Comparison of ENCODE assay signal across 18 cellular contexts in genomic region chr5:83577036-83577636, GRCh38.
DNase-seq lines count a peak whose midpoint lies in the region; ATAC-seq and TF ChIP-seq lines count a peak whose summit lies in the region.
"Had no signal": no experiment of that assay in that cellular context is flagged by ENCODE, and none has a peak within 500 bp of the region (broad histone marks: within the 10 kb centered on the region; RNA-seq: fewer than 3 reads in every experiment).

No MANE protein-coding gene starts in this region.

- H3K9ac ChIP-seq in IMR-90 (ENCODE audit: low read depth, low read length) (no peak overlapping the region), mammary epithelial cell (ENCODE audit: insufficient read depth, low read length) (no peak overlapping the region), liver (ENCODE audit: low read depth in 1 of 2, low read length in 2 of 2) (no peak overlapping the region)
- H3K9ac ChIP-seq: BLaER1 had no signal

- H4K20me1 ChIP-seq in IMR-90 (ENCODE audit: insufficient read depth, low read length) (no peaks in the 10 kb centered on the region), mammary epithelial cell (ENCODE audit: insufficient read depth, low read length) (no peaks in the 10 kb centered on the region)
- H4K20me1 ChIP-seq: BLaER1 had no signal

- POLR2A ChIA-PET in IMR-90 (lab: Charles Lee; ENCODE audit: unreplicated experiment), result no interaction called here
- POLR2A ChIA-PET in naive thymus-derived CD8-positive, alpha-beta T cell (lab: Charles Lee), result no interaction called here
- POLR2A ChIA-PET in naive thymus-derived CD4-positive, alpha-beta T cell (lab: Charles Lee), result no interaction called here

- ATAC-seq in IMR-90 (ENCODE audit: low read depth), result no peak
- ATAC-seq in naive thymus-derived CD8-positive, alpha-beta T cell, result no peak
- ATAC-seq in naive thymus-derived CD4-positive, alpha-beta T cell, result no peak
- ATAC-seq: activated CD8-positive, alpha-beta T cell treated with anti-CD3 and anti-CD28 coated beads, Interleukin-2, amount 10 ng/mL, durations not matched to agents 7 days and 5 days had no signal

- dilution Hi-C loops in IMR-90 (cut with HindIII; ENCODE audit: low sequenced_read_pairs, unreplicated experiment), result no loop called here
- dilution Hi-C loops in mammary epithelial cell (cut with HindIII; ENCODE audit: low sequenced_read_pairs), result no loop called here

- H3K9me3 Mint-ChIP-seq in CD14-positive monocyte, result no peaks in the 10 kb centered on the region
- peaks cover 0 to 2% (median 0%) of the 10 kb centered on the region in 9 donors for H3K9me3 Mint-ChIP-seq in naive thymus-derived CD8-positive, alpha-beta T cell
- peaks cover 0 to 1% (median 0%) of the 10 kb centered on the region in 11 donors for H3K9me3 Mint-ChIP-seq in naive thymus-derived CD4-positive, alpha-beta T cell
- H3K9me3 Mint-ChIP-seq: activated naive CD4-positive, alpha-beta T cell treated with anti-CD3 and anti-CD28 coated beads for 36 hours had no signal

- H3K4me2 ChIP-seq in IMR-90 (ENCODE audit: low read depth, low read length), result no peak overlapping the region
- no peak overlapping the region for H3K4me2 ChIP-seq in mammary epithelial cell (ENCODE audit: insufficient read depth, low read depth, low read length)
- H3K4me2 ChIP-seq: BLaER1 had no signal

- DNase-seq in CD14-positive monocyte (ENCODE audit: low spot score) (no peak), IMR-90 (peak; percentile 32), mammary epithelial cell (peak; percentile 9), NCI-H2196 (lab: John Stamatoyannopoulos, UW; ENCODE audit: unreplicated experiment) (no peak), NCI-H1105 treated with DMSO at 0.1 percent for 48 hours (lab: John Stamatoyannopoulos, UW) (no peak)
- no peak for DNase-seq in naive thymus-derived CD8-positive, alpha-beta T cell
- no peak for DNase-seq in naive thymus-derived CD4-positive, alpha-beta T cell
- DNase-seq: activated CD8-positive, alpha-beta T cell treated with anti-CD3 and anti-CD28 coated beads, Interleukin-2, amount 10 ng/mL, durations not matched to agents 7 days and 5 days; activated naive CD4-positive, alpha-beta T cell treated with anti-CD3 and anti-CD28 coated beads for 36 hours; foreskin melanocyte; KG1; left ventricle myocardium inferior; NCI-H2107; occipital lobe; stimulated activated CD4-positive, alpha-beta T cell treated with anti-CD3 and anti-CD28 coated beads, Interleukin-1b, Interleukin-23, amount 100 ng/mL, for 48 hours; T-helper 9 cell had no signal

- H3K36me3 ChIP-seq in IMR-90 (ENCODE audit: control insufficient read depth, insufficient read depth, low read length) (peaks cover 14% of the 10 kb centered on the region), mammary epithelial cell (ENCODE audit: insufficient read depth, low read length) (peaks cover 6% of the 10 kb centered on the region), liver (ENCODE audit: control insufficient read depth in 4 of 4, insufficient read depth in 3 of 4, low read depth in 1 of 4, low read length in 3 of 4) (no peaks in the 10 kb centered on the region)
- H3K36me3 ChIP-seq in naive thymus-derived CD4-positive, alpha-beta T cell (ENCODE audit: control insufficient read depth in 2 of 3, insufficient read depth in 3 of 3, low read length in 3 of 3), result no peaks in the 10 kb centered on the region
- H3K36me3 ChIP-seq: BLaER1 had no signal

- no peak overlapping the region for H3K56ac ChIP-seq in IMR-90 (ENCODE audit: extremely low read depth, insufficient read depth, low read length)

- H2BK15ac ChIP-seq in IMR-90 (ENCODE audit: low read depth, low read length), result no peak overlapping the region

- no peak for TF ChIP-seq CTCF in CD14-positive monocyte (IDR thresholded peaks at IDR 0.05)
- TF ChIP-seq CTCF in IMR-90 (conservative IDR thresholded peaks at IDR 0.05; ENCODE audit: low read depth, low read length), result no peak
- no peak for TF ChIP-seq CTCF in mammary epithelial cell (conservative IDR thresholded peaks at IDR 0.05 in 1 of 2, IDR thresholded peaks at IDR 0.05 in 1 of 2; ENCODE audit: extremely low read depth in 1 of 2, insufficient read depth in 1 of 2, low read depth in 1 of 2, low read length in 2 of 2)
- TF ChIP-seq CTCF in liver (IDR thresholded peaks at IDR 0.05; ENCODE audit: low read depth, low read length, missing input control), result no peak

- H3K18ac ChIP-seq in IMR-90 (ENCODE audit: low read depth, low read length), result peak overlapping the region; percentile 51; the same call in 1 of the 2 replicates

- H3K36me3 Mint-ChIP-seq in CD14-positive monocyte, result peaks cover 87 to 90% of the 10 kb centered on the region in 2 donors
- H3K36me3 Mint-ChIP-seq in naive thymus-derived CD8-positive, alpha-beta T cell, result peaks cover 0 to 4% (median 0%) of the 10 kb centered on the region in 3 donors
- H3K36me3 Mint-ChIP-seq in naive thymus-derived CD4-positive, alpha-beta T cell, result no peaks in the 10 kb centered on the region

- no peaks in the 10 kb centered on the region for H3K79me2 ChIP-seq in mammary epithelial cell (ENCODE audit: insufficient read depth, low read length)

- H3K27ac ChIP-seq in IMR-90 (ENCODE audit: insufficient read depth, low read length), result no peak overlapping the region
- no peak overlapping the region for H3K27ac ChIP-seq in mammary epithelial cell (ENCODE audit: insufficient read depth, low read depth, low read length)
- no peak overlapping the region for H3K27ac ChIP-seq in liver (ENCODE audit: low read depth in 1 of 2, low read length in 2 of 2)
- no peak overlapping the region for H3K27ac ChIP-seq in naive thymus-derived CD4-positive, alpha-beta T cell (ENCODE audit: low read depth, low read length)
- H3K27ac ChIP-seq: BLaER1, left ventricle myocardium inferior had no signal

- H3K4me1 Mint-ChIP-seq in CD14-positive monocyte, result peaks cover 6% of the 10 kb centered on the region
- no peaks in the 10 kb centered on the region for H3K4me1 Mint-ChIP-seq in naive thymus-derived CD8-positive, alpha-beta T cell
- no peaks in the 10 kb centered on the region for H3K4me1 Mint-ChIP-seq in naive thymus-derived CD4-positive, alpha-beta T cell

- H3K4me3 Mint-ChIP-seq in CD14-positive monocyte, result no peak overlapping the region
- H3K4me3 Mint-ChIP-seq in naive thymus-derived CD8-positive, alpha-beta T cell, result no peak overlapping the region
- H3K4me3 Mint-ChIP-seq in naive thymus-derived CD4-positive, alpha-beta T cell, result no peak overlapping the region
- H3K4me3 Mint-ChIP-seq: activated CD8-positive, alpha-beta T cell treated with anti-CD3 and anti-CD28 coated beads, Interleukin-2, amount 10 ng/mL, durations not matched to agents 7 days and 5 days; activated naive CD4-positive, alpha-beta T cell treated with anti-CD3 and anti-CD28 coated beads for 36 hours had no signal

- no peak overlapping the region for H2BK20ac ChIP-seq in IMR-90 (ENCODE audit: low read depth, low read length)

- H3K27me3 ChIP-seq in IMR-90 (ENCODE audit: control insufficient read depth, insufficient read depth, low read length) (no peaks in the 10 kb centered on the region), mammary epithelial cell (ENCODE audit: insufficient read depth, low read length) (no peaks in the 10 kb centered on the region), liver (ENCODE audit: control insufficient read depth in 4 of 4, insufficient read depth in 4 of 4, low read length in 3 of 4) (no peaks in the 10 kb centered on the region)
- no peaks in the 10 kb centered on the region for H3K27me3 ChIP-seq in naive thymus-derived CD4-positive, alpha-beta T cell (ENCODE audit: control insufficient read depth in 2 of 2, insufficient read depth in 2 of 2, low read length in 2 of 2)
- H3K27me3 ChIP-seq: BLaER1 had no signal

- H3K4me1 ChIP-seq in IMR-90 (ENCODE audit: control insufficient read depth, insufficient read depth, low read length), result no peaks in the 10 kb centered on the region; the same call in 1 of the 2 replicates
- peaks cover 5% of the 10 kb centered on the region for H3K4me1 ChIP-seq in mammary epithelial cell (ENCODE audit: insufficient read depth, low read length)
- H3K4me1 ChIP-seq in liver (ENCODE audit: control insufficient read depth in 4 of 4, insufficient read depth in 4 of 4, low read length in 3 of 4), result peaks cover 0 to 5% (median 0%) of the 10 kb centered on the region in 4 donors
- H3K4me1 ChIP-seq in naive thymus-derived CD4-positive, alpha-beta T cell (ENCODE audit: control insufficient read depth in 2 of 2, insufficient read depth in 2 of 2, low read length in 2 of 2), result no peaks in the 10 kb centered on the region
- H3K4me1 ChIP-seq: BLaER1, left ventricle myocardium inferior had no signal

- TF ChIP-seq RAD21 in IMR-90 (IDR thresholded peaks at IDR 0.05; ENCODE audit: low read length), result no peak
- peak; percentile 6 to 18 for TF ChIP-seq RAD21 in liver (IDR thresholded peaks at IDR 0.05)

- no CpG with 5 or more reads among the region's 4 CpGs for WGBS in IMR-90 (ENCODE audit: extremely low coverage in 2 of 2, insufficient read length in 1 of 2), 2 experiments
- WGBS in mammary epithelial cell (ENCODE audit: low coverage, missing lambda C conversion rate), result 53% methylated on average over 4 of the region's 4 CpGs
- 11% methylated on average over 4 of the region's 4 CpGs for WGBS in liver

- H3K23ac ChIP-seq in IMR-90 (ENCODE audit: low read depth, low read length), result no peak overlapping the region

- no peaks in the 10 kb centered on the region for H3K27me3 Mint-ChIP-seq in CD14-positive monocyte (ENCODE audit: low read depth in 3 of 3)
- H3K27me3 Mint-ChIP-seq in naive thymus-derived CD8-positive, alpha-beta T cell, result peaks cover 0 to 12% (median 5%) of the 10 kb centered on the region in 5 donors
- H3K27me3 Mint-ChIP-seq in naive thymus-derived CD4-positive, alpha-beta T cell, result peaks cover 2 to 18% (median 16%) of the 10 kb centered on the region in 5 donors

- H2AK9ac ChIP-seq in IMR-90 (replicated peaks; ENCODE audit: low read depth, low read length, poor library complexity), result no peak overlapping the region

- TF ChIP-seq POLR2A in IMR-90 (IDR thresholded peaks at IDR 0.05; ENCODE audit: low read depth, low read length), result no peak

- intact Hi-C loops in CD14-positive monocyte (cut with micrococcal nuclease) (no loop called here), IMR-90 (cut with micrococcal nuclease) (no loop called here), mammary epithelial cell (cut with micrococcal nuclease) (no loop called here)
- intact Hi-C loops in naive thymus-derived CD4-positive, alpha-beta T cell (cut with micrococcal nuclease), result no loop called here

- in situ Hi-C loops in IMR-90 (cut with MboI; ENCODE audit: low sequenced_read_pairs), result no loop called here
- in situ Hi-C loops in mammary epithelial cell (cut with MboI; ENCODE audit: low sequenced_read_pairs in 2 of 2), result no loop called here

- no peak overlapping the region for H2AK5ac ChIP-seq in IMR-90 (ENCODE audit: low read depth, low read length)

- no peak overlapping the region for H2BK5ac ChIP-seq in IMR-90 (ENCODE audit: low read depth, low read length, poor library complexity, severe bottlenecking)

- CTCF ChIA-PET in IMR-90 (lab: Yijun Ruan, JAX) (no interaction called here), mammary epithelial cell (lab: Charles Lee; ENCODE audit: low non-redundant PET) (no interaction called here)
- CTCF ChIA-PET in naive thymus-derived CD4-positive, alpha-beta T cell (lab: Charles Lee), result no interaction called here

- H3K4me3 ChIP-seq in IMR-90 (ENCODE audit: insufficient read depth, low read depth, low read length) (no peak overlapping the region), mammary epithelial cell (replicated peaks in 1 of 3; ENCODE audit: insufficient read depth in 1 of 3, low read depth in 2 of 3, low read length in 3 of 3) (no peak overlapping the region), liver (ENCODE audit: low read depth in 1 of 3, low read length in 3 of 3) (no peak overlapping the region)
- no peak overlapping the region for H3K4me3 ChIP-seq in naive thymus-derived CD4-positive, alpha-beta T cell (ENCODE audit: low read length)
- H3K4me3 ChIP-seq: BLaER1, left ventricle myocardium inferior had no signal

- H2BK120ac ChIP-seq in IMR-90 (ENCODE audit: low read depth, low read length), result no peak overlapping the region

- no peak overlapping the region for H4K91ac ChIP-seq in IMR-90 (ENCODE audit: insufficient read depth, low read depth, low read length)

- H3K9me1 ChIP-seq in IMR-90 (ENCODE audit: insufficient read depth, low read length), result no peaks in the 10 kb centered on the region; the same call in 1 of the 2 replicates

- H4K5ac ChIP-seq in IMR-90 (ENCODE audit: low read depth, low read length), result no peak overlapping the region; the same call in 1 of the 2 replicates

- no peak overlapping the region; a peak in 1 of 4 replicates for H4K8ac ChIP-seq in IMR-90 (ENCODE audit: low read depth in 2 of 2, low read length in 2 of 2)

- H3K14ac ChIP-seq in IMR-90 (replicated peaks; ENCODE audit: low read depth, low read length), result no peak overlapping the region

- H3K4ac ChIP-seq in IMR-90 (ENCODE audit: low read depth, low read length), result no peak overlapping the region

- no TSS peak for BruUV-seq in IMR-90 (replicated peaks; lab: Mats Ljungman, UMichigan)
- BruUV-seq in mammary epithelial cell (replicated peaks; lab: Mats Ljungman, UMichigan), result no TSS peak

- H3K9me3 ChIP-seq in IMR-90 (ENCODE audit: control insufficient read depth, insufficient read depth, low read length) (peaks cover 4% of the 10 kb centered on the region; the same call in 1 of the 2 replicates), mammary epithelial cell (replicated peaks; ENCODE audit: insufficient read depth, low read length) (no peaks in the 10 kb centered on the region), liver (ENCODE audit: control insufficient read depth in 4 of 4, low read length in 3 of 4) (peaks cover 0 to 2% (median 0%) of the 10 kb centered on the region in 4 donors)
- no peaks in the 10 kb centered on the region for H3K9me3 ChIP-seq in naive thymus-derived CD4-positive, alpha-beta T cell (ENCODE audit: control insufficient read depth in 2 of 3, low read length in 3 of 3)
- H3K9me3 ChIP-seq: BLaER1 had no signal

- H3K27ac Mint-ChIP-seq in CD14-positive monocyte, result peak overlapping the region in 4 of 7 donors; percentile 24 to 82 (median 36)
- no peak overlapping the region for H3K27ac Mint-ChIP-seq in naive thymus-derived CD8-positive, alpha-beta T cell
- H3K27ac Mint-ChIP-seq in naive thymus-derived CD4-positive, alpha-beta T cell, result no peak overlapping the region
- H3K27ac Mint-ChIP-seq: activated CD8-positive, alpha-beta T cell treated with anti-CD3 and anti-CD28 coated beads, Interleukin-2, amount 10 ng/mL, durations not matched to agents 7 days and 5 days; activated naive CD4-positive, alpha-beta T cell treated with anti-CD3 and anti-CD28 coated beads for 36 hours had no signal

- no peak overlapping the region for H2AFZ ChIP-seq in IMR-90 (replicated peaks; ENCODE audit: low read length, poor library complexity)
- H2AFZ ChIP-seq in mammary epithelial cell (ENCODE audit: low read depth, low read length), result peak overlapping the region; percentile 2

- no peaks in the 10 kb centered on the region for H3K79me1 ChIP-seq in IMR-90 (ENCODE audit: low read depth in 1 of 2, low read length in 2 of 2)

Comparison
In these comparisons a context has a peak if more than half of its experiments do, and no peak if none do; other contexts are left out.
1. DNase-seq: peak in IMR-90 (single experiment) and mammary epithelial cell (single experiment); none in CD14-positive monocyte (single experiment), naive thymus-derived CD8-positive, alpha-beta T cell (0 of 10), NCI-H2196 (single experiment), NCI-H1105 treated with DMSO at 0.1 percent for 48 hours (single experiment) and naive thymus-derived CD4-positive, alpha-beta T cell (0 of 9).
2. H3K27ac Mint-ChIP-seq: peak in CD14-positive monocyte (4 of 7); none in naive thymus-derived CD8-positive, alpha-beta T cell (0 of 10) and naive thymus-derived CD4-positive, alpha-beta T cell (0 of 9).